Comparison of ENCODE assay signal across 1 cellular context in the genomic region with DNA sequence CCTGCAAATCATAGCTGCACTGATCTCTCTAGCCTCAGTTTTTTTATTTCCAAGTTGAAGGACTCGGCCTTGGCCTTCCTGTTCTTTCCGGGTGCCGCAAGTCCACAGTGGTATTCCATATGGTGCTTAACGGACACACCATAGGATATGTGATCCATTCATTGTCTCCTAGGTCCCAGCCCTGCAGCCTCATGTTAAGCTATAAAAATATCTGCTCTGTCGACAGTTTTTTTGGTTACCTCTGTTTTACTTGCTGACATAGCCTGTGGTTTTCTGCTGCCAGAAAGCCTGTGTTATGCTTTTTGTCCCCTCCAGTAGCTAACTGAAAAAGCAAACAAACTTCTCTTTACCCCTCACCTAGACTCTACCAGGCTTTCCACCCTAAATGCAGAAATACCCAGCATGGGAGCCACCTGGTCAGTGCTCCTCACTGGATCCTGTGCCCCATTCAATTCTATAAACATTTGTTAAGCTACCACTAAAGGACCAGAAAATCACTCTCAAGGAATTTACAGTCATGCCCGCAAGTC.
TF ChIP-seq lines count a peak whose summit lies in the region.

No MANE protein-coding gene starts in this region.

TF ChIP-seq in endothelial cell of umbilical vein, 7 proteins besides CTCF, POLR2A, EP300 and RAD21:
- TF ChIP-seq GATA2 (IDR thresholded peaks at IDR 0.05; ENCODE audit: insufficient read depth, insufficient read length, low read depth, low read length) (no peak), JUN (IDR thresholded peaks at IDR 0.05; ENCODE audit: borderline replicate concordance, insufficient read depth, insufficient read length, low read depth) (no peak), MYC (IDR thresholded peaks at IDR 0.05; ENCODE audit: low read depth, low read length) (no peak), EZH2 (IDR thresholded peaks at IDR 0.05; ENCODE audit: borderline replicate concordance, low read depth, low read length, severe bottlenecking) (no peak), POLR2AphosphoS5 (IDR thresholded peaks at IDR 0.05; ENCODE audit: insufficient read depth, low read depth, low read length) (no peak), FOS (IDR thresholded peaks at IDR 0.05; ENCODE audit: borderline replicate concordance, insufficient read depth, low read length) (no peak)
- TF ChIP-seq, protein P1, sequence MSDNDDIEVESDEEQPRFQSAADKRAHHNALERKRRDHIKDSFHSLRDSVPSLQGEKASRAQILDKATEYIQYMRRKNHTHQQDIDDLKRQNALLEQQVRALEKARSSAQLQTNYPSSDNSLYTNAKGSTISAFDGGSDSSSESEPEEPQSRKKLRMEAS (IDR thresholded peaks at IDR 0.05; ENCODE audit: insufficient read depth, insufficient read length) = no peak
TF ChIP-seq in endothelial cell of umbilical vein: peak in this region for 0.
